In the genomic region with DNA sequence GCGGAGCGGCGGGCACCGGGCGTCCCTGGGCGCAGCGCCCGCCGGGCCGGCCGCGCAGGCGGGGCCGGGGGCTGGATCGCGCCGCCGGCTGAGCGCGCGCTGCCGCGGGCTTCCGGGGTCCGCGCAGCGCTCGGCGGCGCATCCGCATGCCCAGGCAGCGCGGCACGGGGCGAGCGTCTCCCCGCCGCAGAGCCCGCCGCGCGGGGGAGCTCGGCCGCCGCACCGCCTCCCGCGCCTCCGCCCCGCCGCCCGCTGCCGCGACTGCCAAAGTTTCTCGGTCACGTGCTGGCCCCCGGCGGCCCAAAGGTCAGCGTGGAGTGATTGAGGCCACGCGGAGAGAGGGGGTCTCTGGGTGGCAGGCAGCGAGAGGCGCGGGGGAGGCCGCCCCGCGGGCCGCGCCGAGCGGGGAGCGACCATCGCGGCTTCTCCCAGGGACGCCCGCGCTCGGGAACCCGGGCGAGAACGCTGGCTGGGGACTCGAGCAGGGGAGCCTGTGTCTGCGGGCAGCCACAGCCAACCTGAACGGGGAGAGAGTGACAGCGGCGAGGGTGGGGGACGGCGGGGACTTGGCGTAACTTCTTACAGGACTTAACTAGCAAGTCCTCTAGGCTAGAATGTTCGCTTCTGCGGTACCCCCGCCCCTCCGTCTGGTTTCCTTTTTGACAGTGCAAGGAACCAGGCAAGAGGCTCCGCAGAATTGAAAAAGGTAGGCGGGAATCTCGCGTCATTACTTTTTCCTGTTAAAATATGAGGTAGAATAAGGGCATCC, we compare ENCODE assay signal across 1 cellular context.
TF ChIP-seq lines count a peak whose summit lies in the region.

ILDR2 (minus strand) TSS at position 180 of the 769 bp plus-strand sequence. CDS start 272 bp downstream, outside the sequence.

TF ChIP-seq in K562, 482 proteins besides CTCF, POLR2A, EP300 and RAD21 (continued from another document and continues in another):
- TF ChIP-seq MGA (IDR thresholded peaks at IDR 0.05) (peak; percentile 38; the same call in 1 of the 2 replicates), THRAP3 (IDR thresholded peaks at IDR 0.05; ENCODE audit: borderline replicate concordance) (no peak), RCOR1 (IDR thresholded peaks at IDR 0.05; ENCODE audit: borderline replicate concordance in 1 of 2, low read depth in 2 of 2, low read length in 2 of 2) (no peak), NUFIP1 (IDR thresholded peaks at IDR 0.05; ENCODE audit: partially characterized antibody) (no peak), MYC (IDR thresholded peaks at IDR 0.05; ENCODE audit: low read depth, low read length) (0 out of 2 replicates have a peak, but pooled peaks have one; percentile 31), MYC (CRISPR knock-in tag; IDR thresholded peaks at IDR 0.05; ENCODE audit: borderline replicate concordance, low read depth) (no peak), SREBF1 (IDR thresholded peaks at IDR 0.05; ENCODE audit: borderline replicate concordance, low read depth, low read length) (no peak), RBM39 (optimal IDR thresholded peaks at IDR 0.05; ENCODE audit: low read depth, low read length) (no peak), UBTF (IDR thresholded peaks at IDR 0.05; ENCODE audit: borderline replicate concordance in 1 of 2, low read depth in 2 of 2, low read length in 2 of 2) (peak; percentile 40 to 42; a peak in 1 of 4 replicates), RAD51 (IDR thresholded peaks at IDR 0.05; ENCODE audit: borderline replicate concordance, low read depth) (peak; percentile 40; the same call in 1 of the 2 replicates), CBFA2T2 (conservative IDR thresholded peaks at IDR 0.05) (no peak), HDAC1 (IDR thresholded peaks at IDR 0.05) (no peak), EWSR1 (IDR thresholded peaks at IDR 0.05; ENCODE audit: borderline replicate concordance, low read depth, partially characterized antibody) (no peak), SMARCB1 (IDR thresholded peaks at IDR 0.05; ENCODE audit: insufficient read length, low read depth) (no peak), PHF20 (IDR thresholded peaks at IDR 0.05; ENCODE audit: partially characterized antibody) (no peak), PREB (CRISPR knock-in tag; IDR thresholded peaks at IDR 0.05) (no peak), HMGN3 (IDR thresholded peaks at IDR 0.05; ENCODE audit: borderline replicate concordance, extremely low read depth, insufficient read length, low read depth, low read length) (peak; percentile 42), MEIS2 (IDR thresholded peaks at IDR 0.05; ENCODE audit: partially characterized antibody) (no peak), PHB2 (IDR thresholded peaks at IDR 0.05; ENCODE audit: low read depth) (no peak), ARID3B (CRISPR knock-in tag; IDR thresholded peaks at IDR 0.05; ENCODE audit: borderline replicate concordance) (no peak), ZNF174 (CRISPR knock-in tag; IDR thresholded peaks at IDR 0.05) (no peak), PCBP2 (IDR thresholded peaks at IDR 0.05; ENCODE audit: low read depth, low read length, poor library complexity, severe bottlenecking) (no peak)
- TF ChIP-seq, protein P1, sequence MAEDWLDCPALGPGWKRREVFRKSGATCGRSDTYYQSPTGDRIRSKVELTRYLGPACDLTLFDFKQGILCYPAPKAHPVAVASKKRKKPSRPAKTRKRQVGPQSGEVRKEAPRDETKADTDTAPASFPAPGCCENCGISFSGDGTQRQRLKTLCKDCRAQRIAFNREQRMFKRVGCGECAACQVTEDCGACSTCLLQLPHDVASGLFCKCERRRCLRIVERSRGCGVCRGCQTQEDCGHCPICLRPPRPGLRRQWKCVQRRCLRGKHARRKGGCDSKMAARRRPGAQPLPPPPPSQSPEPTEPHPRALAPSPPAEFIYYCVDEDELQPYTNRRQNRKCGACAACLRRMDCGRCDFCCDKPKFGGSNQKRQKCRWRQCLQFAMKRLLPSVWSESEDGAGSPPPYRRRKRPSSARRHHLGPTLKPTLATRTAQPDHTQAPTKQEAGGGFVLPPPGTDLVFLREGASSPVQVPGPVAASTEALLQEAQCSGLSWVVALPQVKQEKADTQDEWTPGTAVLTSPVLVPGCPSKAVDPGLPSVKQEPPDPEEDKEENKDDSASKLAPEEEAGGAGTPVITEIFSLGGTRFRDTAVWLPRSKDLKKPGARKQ (CRISPR knock-in tag; IDR thresholded peaks at IDR 0.05): no peak
- TF ChIP-seq, protein P2, sequence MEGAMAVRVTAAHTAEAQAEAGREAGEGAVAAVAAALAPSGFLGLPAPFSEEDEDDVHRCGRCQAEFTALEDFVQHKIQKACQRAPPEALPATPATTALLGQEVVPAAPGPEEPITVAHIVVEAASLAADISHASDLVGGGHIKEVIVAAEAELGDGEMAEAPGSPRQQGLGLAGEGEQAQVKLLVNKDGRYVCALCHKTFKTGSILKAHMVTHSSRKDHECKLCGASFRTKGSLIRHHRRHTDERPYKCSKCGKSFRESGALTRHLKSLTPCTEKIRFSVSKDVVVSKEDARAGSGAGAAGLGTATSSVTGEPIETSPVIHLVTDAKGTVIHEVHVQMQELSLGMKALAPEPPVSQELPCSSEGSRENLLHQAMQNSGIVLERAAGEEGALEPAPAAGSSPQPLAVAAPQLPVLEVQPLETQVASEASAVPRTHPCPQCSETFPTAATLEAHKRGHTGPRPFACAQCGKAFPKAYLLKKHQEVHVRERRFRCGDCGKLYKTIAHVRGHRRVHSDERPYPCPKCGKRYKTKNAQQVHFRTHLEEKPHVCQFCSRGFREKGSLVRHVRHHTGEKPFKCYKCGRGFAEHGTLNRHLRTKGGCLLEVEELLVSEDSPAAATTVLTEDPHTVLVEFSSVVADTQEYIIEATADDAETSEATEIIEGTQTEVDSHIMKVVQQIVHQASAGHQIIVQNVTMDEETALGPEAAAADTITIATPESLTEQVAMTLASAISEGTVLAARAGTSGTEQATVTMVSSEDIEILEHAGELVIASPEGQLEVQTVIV (CRISPR knock-in tag; IDR thresholded peaks at IDR 0.05; ENCODE audit: borderline replicate concordance): no peak
- TF ChIP-seq, protein P3, sequence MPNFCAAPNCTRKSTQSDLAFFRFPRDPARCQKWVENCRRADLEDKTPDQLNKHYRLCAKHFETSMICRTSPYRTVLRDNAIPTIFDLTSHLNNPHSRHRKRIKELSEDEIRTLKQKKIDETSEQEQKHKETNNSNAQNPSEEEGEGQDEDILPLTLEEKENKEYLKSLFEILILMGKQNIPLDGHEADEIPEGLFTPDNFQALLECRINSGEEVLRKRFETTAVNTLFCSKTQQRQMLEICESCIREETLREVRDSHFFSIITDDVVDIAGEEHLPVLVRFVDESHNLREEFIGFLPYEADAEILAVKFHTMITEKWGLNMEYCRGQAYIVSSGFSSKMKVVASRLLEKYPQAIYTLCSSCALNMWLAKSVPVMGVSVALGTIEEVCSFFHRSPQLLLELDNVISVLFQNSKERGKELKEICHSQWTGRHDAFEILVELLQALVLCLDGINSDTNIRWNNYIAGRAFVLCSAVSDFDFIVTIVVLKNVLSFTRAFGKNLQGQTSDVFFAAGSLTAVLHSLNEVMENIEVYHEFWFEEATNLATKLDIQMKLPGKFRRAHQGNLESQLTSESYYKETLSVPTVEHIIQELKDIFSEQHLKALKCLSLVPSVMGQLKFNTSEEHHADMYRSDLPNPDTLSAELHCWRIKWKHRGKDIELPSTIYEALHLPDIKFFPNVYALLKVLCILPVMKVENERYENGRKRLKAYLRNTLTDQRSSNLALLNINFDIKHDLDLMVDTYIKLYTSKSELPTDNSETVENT (CRISPR knock-in tag; IDR thresholded peaks at IDR 0.05): no peak
